In genomic region chr15:70486451-70487379, GRCh38 we compare ENCODE assay signal across 8 cellular contexts.
DNase-seq lines count a peak whose midpoint lies in the region; ATAC-seq and TF ChIP-seq lines count a peak whose summit lies in the region.

No MANE protein-coding gene starts in this region.

- H3K4me3 ChIP-seq in CD8-positive, alpha-beta memory T cell (ENCODE audit: low read length): no peak overlapping the region
- no peak overlapping the region for H3K4me3 ChIP-seq in SJCRH30
- no peak overlapping the region for H3K4me3 ChIP-seq in lower leg skin (ENCODE audit: low read depth, poor library complexity, severe bottlenecking)

- peaks cover 49 to 54% (median 54%) of the 10 kb centered on the region in 3 donors for H3K4me1 Mint-ChIP-seq in CD8-positive, alpha-beta memory T cell

- no peak for TF ChIP-seq CTCF in lower leg skin (IDR thresholded peaks at IDR 0.05)

- ATAC-seq in GM21423 (IDR thresholded peaks at IDR 0.05; ENCODE audit: unreplicated experiment) (peak; percentile 55), left cardiac atrium (peak; percentile 61 to 74)

- no peaks in the 10 kb centered on the region for H3K9me3 Mint-ChIP-seq in CD8-positive, alpha-beta memory T cell

- no peaks in the 10 kb centered on the region for H3K36me3 ChIP-seq in CD8-positive, alpha-beta memory T cell (ENCODE audit: insufficient read depth, low read length)
- no peaks in the 10 kb centered on the region for H3K36me3 ChIP-seq in SJCRH30

- no peaks in the 10 kb centered on the region for H3K9me3 ChIP-seq in CD8-positive, alpha-beta memory T cell (ENCODE audit: low read length)
- no peaks in the 10 kb centered on the region for H3K9me3 ChIP-seq in SJCRH30 (replicated peaks)

- CTCF ChIA-PET in CD8-positive, alpha-beta memory T cell (lab: Charles Lee): interaction anchor here (0.7 to 4.8 kb wide), 14 partner anchors 14 to 1019 kb away, joined by 3 to 34 read pairs (median 4); partner anchors contain the start of gene TLE3

- POLR2A ChIA-PET in CD8-positive, alpha-beta memory T cell (lab: Charles Lee): no interaction called here

- no peak for TF ChIP-seq POLR2A in lower leg skin (IDR thresholded peaks at IDR 0.05)

- peak overlapping the region in 5 of 8 donors; percentile 9 to 69 (median 55) for H3K27ac Mint-ChIP-seq in CD8-positive, alpha-beta memory T cell

- H3K27me3 ChIP-seq in CD8-positive, alpha-beta memory T cell (ENCODE audit: insufficient read depth, low read length, poor library complexity, severe bottlenecking): no peaks in the 10 kb centered on the region
- H3K27me3 ChIP-seq in SJCRH30: no peaks in the 10 kb centered on the region

- no peak overlapping the region for H3K27ac ChIP-seq in CD8-positive, alpha-beta memory T cell (ENCODE audit: low read depth, low read length)
- H3K27ac ChIP-seq in SJCRH30: no peak overlapping the region

- DNase-seq in CD8-positive, alpha-beta memory T cell: peak in 4 of 5 donors; percentile 11 to 76 (median 45)
- DNase-seq in HT1080 (ENCODE audit: low read depth) (peak; percentile 93), left cardiac atrium (no peak), SJCRH30 (no peak), lower leg skin (ENCODE audit: low spot score in 2 of 2) (no peak)
- DNase-seq in activated CD8-positive, alpha-beta memory T cell treated with anti-CD3 and anti-CD28 coated beads for 4 hours (ENCODE audit: low read depth in 2 of 2): peak; percentile 35 to 56
- DNase-seq in stimulated activated CD8-positive, alpha-beta memory T cell treated with anti-CD3 and anti-CD28 coated beads, Interleukin-7, amount 100 ng/mL, for 4 hours (ENCODE audit: low read depth in 2 of 2): peak; percentile 53 to 70

- H3K4me3 Mint-ChIP-seq in CD8-positive, alpha-beta memory T cell: peak overlapping the region in 5 of 7 donors; percentile 24 to 55 (median 29)

- intact Hi-C loops in left cardiac atrium (cut with DNase I): loop anchor here (2.0 to 5.0 kb wide), 5 partner anchors 759 to 1010 kb away; no protein-coding TSS in a partner anchor
- intact Hi-C loops in lower leg skin (cut with DNase I; ENCODE audit: low total_unique reads): loop anchor here (5.0 kb wide), 1 partner anchor 1009 kb away; no protein-coding TSS in a partner anchor

- peaks cover 0 to 2% (median 0%) of the 10 kb centered on the region in 3 donors for H3K36me3 Mint-ChIP-seq in CD8-positive, alpha-beta memory T cell

- H3K27me3 Mint-ChIP-seq in CD8-positive, alpha-beta memory T cell: peaks cover 11 to 17% of the 10 kb centered on the region in 2 donors

- WGBS in lower leg skin, 2 donors: 78 to 81% methylated on average over 15 to 16 of the region's 16 CpGs

- peaks cover 52% of the 10 kb centered on the region for H3K4me1 ChIP-seq in CD8-positive, alpha-beta memory T cell (ENCODE audit: insufficient read depth, low read length)
- peaks cover 2% of the 10 kb centered on the region for H3K4me1 ChIP-seq in SJCRH30

Comparison
In these comparisons a context has a peak if more than half of its experiments do, and no peak if none do; other contexts are left out.
1. DNase-seq: peak in CD8-positive, alpha-beta memory T cell (4 of 5), HT1080 (single experiment), activated CD8-positive, alpha-beta memory T cell treated with anti-CD3 and anti-CD28 coated beads for 4 hours (2 of 2) and stimulated activated CD8-positive, alpha-beta memory T cell treated with anti-CD3 and anti-CD28 coated beads, Interleukin-7, amount 100 ng/mL, for 4 hours (2 of 2); none in left cardiac atrium (single experiment), SJCRH30 (0 of 2) and lower leg skin (0 of 2).